ENCODE assay signal across 8 cellular contexts in genomic region chr10:12348870-12349627, GRCh38. TPM values are rescaled to one million over a fixed set of nuclear protein-coding genes. Genes with fewer than 3 reads are reported as not detected.
DNase-seq lines count a peak whose midpoint lies in the region; ATAC-seq and TF ChIP-seq lines count a peak whose summit lies in the region.

Gene CAMK1D, plus strand, starts transcription at chr10:12349547.

- H3K4me3 Mint-ChIP-seq in activated naive CD4-positive, alpha-beta T cell treated with anti-CD3 and anti-CD28 coated beads for 36 hours = peak within 1 kb of the TSS; percentile 95

- ATAC-seq in GM19455 (IDR thresholded peaks at IDR 0.05; ENCODE audit: unreplicated experiment) = peak; percentile 40

- no peak within 1 kb of the TSS for H3K27ac ChIP-seq in HL-60 (replicated peaks)
- no peak within 1 kb of the TSS for H3K27ac ChIP-seq in osteoblast (ENCODE audit: low read depth, low read length)
- peak within 1 kb of the TSS; percentile 95 for H3K27ac ChIP-seq in thymus (ENCODE audit: low read depth)

- no peaks in the 10 kb centered on the region for H3K36me3 ChIP-seq in osteoblast (ENCODE audit: insufficient read depth, low read length)
- H3K36me3 ChIP-seq in thymus (ENCODE audit: control insufficient read depth, insufficient read depth) = no peaks in the 10 kb centered on the region

- peaks cover 4% of the 10 kb centered on the region for H3K27me3 Mint-ChIP-seq in activated naive CD4-positive, alpha-beta T cell treated with anti-CD3 and anti-CD28 coated beads for 36 hours (ENCODE audit: low read depth)

- H3K4me1 Mint-ChIP-seq in activated naive CD4-positive, alpha-beta T cell treated with anti-CD3 and anti-CD28 coated beads for 36 hours (ENCODE audit: low read depth) = peaks cover 35% of the 10 kb centered on the region

- peak within 1 kb of the TSS; percentile 91 for H3K27ac Mint-ChIP-seq in activated naive CD4-positive, alpha-beta T cell treated with anti-CD3 and anti-CD28 coated beads for 36 hours

- H4K20me1 ChIP-seq in osteoblast (ENCODE audit: insufficient read depth, low read length) = no peaks in the 10 kb centered on the region

- TF ChIP-seq CTCF in HL-60 (IDR thresholded peaks at IDR 0.05; ENCODE audit: insufficient read depth, low read length) (no peak), osteoblast (IDR thresholded peaks at IDR 0.05; ENCODE audit: extremely low read depth, low read depth, low read length) (peak; percentile 6)

- H3K4me3 ChIP-seq in HL-60 (replicated peaks; ENCODE audit: insufficient read depth, low read length) = peak within 1 kb of the TSS; percentile 45
- peak within 1 kb of the TSS; percentile 84 for H3K4me3 ChIP-seq in osteoblast (ENCODE audit: insufficient read depth, low read length)
- peak within 1 kb of the TSS; percentile 72 for H3K4me3 ChIP-seq in thymus (ENCODE audit: low read length)

- H3K79me2 ChIP-seq in osteoblast (ENCODE audit: insufficient read depth, low read length) = peaks cover 2% of the 10 kb centered on the region

- DNase-seq in COR-L47 (lab: John Stamatoyannopoulos, UW) = peak; percentile 42
- DNase-seq in HL-60 (ENCODE audit: low read depth in 1 of 2, low spot score in 1 of 2) = peak in 1 of 2 experiments; percentile 35
- peak; percentile 3 for DNase-seq in SK-MEL-5 (ENCODE audit: low read depth, low spot score)
- DNase-seq in activated naive CD4-positive, alpha-beta T cell treated with anti-CD3 and anti-CD28 coated beads for 36 hours = peak; percentile 86
- DNase-seq in globus pallidus (ENCODE audit: low spot score) = peak; percentile 55
- DNase-seq in osteoblast (ENCODE audit: insufficient read length, low spot score, missing footprints) = peak; percentile 98

- no peaks in the 10 kb centered on the region for H3K27me3 ChIP-seq in HL-60 (ENCODE audit: insufficient read depth, poor library complexity, severe bottlenecking)
- peaks cover 5% of the 10 kb centered on the region for H3K27me3 ChIP-seq in osteoblast (ENCODE audit: insufficient read depth, low read length)
- no peaks in the 10 kb centered on the region for H3K27me3 ChIP-seq in thymus (ENCODE audit: control insufficient read depth, insufficient read depth)

- H3K4me2 ChIP-seq in osteoblast (ENCODE audit: insufficient read depth, low read length) = peak within 1 kb of the TSS; percentile 99

- peaks cover 11% of the 10 kb centered on the region for H3K4me1 ChIP-seq in osteoblast (ENCODE audit: insufficient read depth, low read length)
- H3K4me1 ChIP-seq in thymus (ENCODE audit: control insufficient read depth, insufficient read depth, low read length) = peaks cover 14% of the 10 kb centered on the region

- H3K9me3 ChIP-seq in osteoblast (ENCODE audit: low read depth, low read length) (no peaks in the 10 kb centered on the region), thymus (ENCODE audit: control insufficient read depth) (no peaks in the 10 kb centered on the region)

- in situ Hi-C loops in SK-MEL-5 (cut with HindIII; ENCODE audit: low pct_unique_long_range_greater_than_20kb, low sequenced_read_pairs) = no loop called here

- peaks cover 5% of the 10 kb centered on the region for H3K36me3 Mint-ChIP-seq in activated naive CD4-positive, alpha-beta T cell treated with anti-CD3 and anti-CD28 coated beads for 36 hours (ENCODE audit: low read depth)

- CTCF ChIA-PET in activated naive CD4-positive, alpha-beta T cell treated with anti-CD3 and anti-CD28 coated beads for 36 hours (lab: Charles Lee) = no interaction called here

- peak within 1 kb of the TSS; percentile 91 for H2AFZ ChIP-seq in osteoblast (ENCODE audit: low read length)

- intact Hi-C loops in activated naive CD4-positive, alpha-beta T cell treated with anti-CD3 and anti-CD28 coated beads for 36 hours (cut with micrococcal nuclease) = loop anchor here (1.0 to 5.0 kb wide), 6 partner anchors 17 to 953 kb away; partner anchors contain the start of genes NUDT5 and PHYH

- no peaks in the 10 kb centered on the region for H3K9me3 Mint-ChIP-seq in activated naive CD4-positive, alpha-beta T cell treated with anti-CD3 and anti-CD28 coated beads for 36 hours

- WGBS in thymus = under 1% methylated on average over 93 of the region's 95 CpGs

RNA-seq across cellular contexts. Expression of gene CAMK1D, which starts in this region (rescaled TPM):
- total RNA-seq in SK-MEL-5 (2014; rRNA removed; shearing (Covaris generic)) = 0.16 and 0.37 TPM in 2 replicates
- polyA plus RNA-seq in SK-MEL-5 (2015; cell fraction: cytosol; rRNA removed) = 0.05 TPM in 1 of 2 replicates, not detected in the other
- polyA plus RNA-seq in SK-MEL-5 (2015; cell fraction: nucleus; rRNA removed) = 0.04 and 0.70 TPM in 2 replicates
- total RNA-seq in activated naive CD4-positive, alpha-beta T cell treated with anti-CD3 and anti-CD28 coated beads for 36 hours = 10 to 100 TPM in 1 of 2 experiments, 1 to 10 TPM in 1; 9.5 to 11.3 TPM
- 10.6 and 11.2 TPM in 2 replicates for total RNA-seq in osteoblast
- 11.2 TPM for polyA plus RNA-seq in thymus

Comparison
In these comparisons a context has a peak if more than half of its experiments do, and no peak if none do; other contexts are left out.
1. Peak in DNase-seq in SK-MEL-5; RNA of the gene not detected or under 1 TPM.